Comparison of ENCODE assay signal across 15 cellular contexts in the genomic region with DNA sequence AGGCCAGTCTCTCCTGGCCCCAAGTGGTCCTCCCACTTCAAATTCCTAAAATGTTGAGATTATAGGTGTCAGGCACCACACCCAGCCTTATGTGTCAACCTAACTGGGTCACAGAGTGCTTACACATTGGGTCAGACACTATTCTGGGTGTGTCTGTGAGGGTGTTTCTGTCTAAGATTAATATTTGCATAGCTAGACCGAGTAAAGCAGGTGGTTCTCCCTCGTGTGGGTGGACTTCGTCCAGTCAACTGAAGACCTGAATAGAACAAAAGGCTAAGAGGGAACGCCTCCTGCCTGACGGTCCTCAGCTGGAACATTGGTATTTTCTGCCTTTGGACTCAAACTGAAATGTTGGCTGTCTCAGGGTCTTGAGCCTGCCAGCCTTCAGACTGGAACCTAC. TPM values are rescaled to one million over a fixed set of nuclear protein-coding genes. Genes with fewer than 3 reads are reported as not detected.
DNase-seq lines count a peak whose midpoint lies in the region; ATAC-seq and TF ChIP-seq lines count a peak whose summit lies in the region.
"Had no signal": no experiment of that assay in that cellular context is flagged by ENCODE, and none has a peak within 500 bp of the region (broad histone marks: within the 10 kb centered on the region; RNA-seq: fewer than 3 reads in every experiment).

No MANE protein-coding gene starts in this region.

- ATAC-seq in right cardiac atrium (peak; percentile 30 to 43), upper lobe of right lung (peak; percentile 28), HG02610 (IDR thresholded peaks at IDR 0.05; ENCODE audit: unreplicated experiment) (no peak)
- ATAC-seq: activated CD4-positive, CD25-positive, alpha-beta regulatory T cell treated with anti-CD3 and anti-CD28 coated beads, Interleukin-2, amount 50 U/mL, for 24 hours; activated T-cell treated with anti-CD3 and anti-CD28 coated beads, Interleukin-2, amount 50 U/mL, for 4 hours had no signal

- DNase-seq in right cardiac atrium (no peak), cardiac septum (ENCODE audit: low spot score) (no peak), NCI-H146 treated with DMSO at 0.1 percent for 48 hours (lab: John Stamatoyannopoulos, UW; ENCODE audit: unreplicated experiment) (peak; percentile 27), mesenteric fat pad (ENCODE audit: low spot score) (peak; percentile 37), upper lobe of right lung (no peak), caudate nucleus (lab: John Stamatoyannopoulos, UW) (no peak), NCI-H1048 (lab: John Stamatoyannopoulos, UW) (no peak)
- DNase-seq: activated T-cell treated with anti-CD3 and anti-CD28 coated beads, Interleukin-2, amount 50 U/mL, for 4 hours; NCI-H2107; stimulated activated CD4-positive, alpha-beta T cell treated with anti-CD3 and anti-CD28 coated beads, Interleukin-1b, Interleukin-23, amount 100 ng/mL, for 48 hours had no signal

- no peak overlapping the region for H3K4me3 ChIP-seq in right cardiac atrium (ENCODE audit: low read length)
- no peak overlapping the region for H3K4me3 ChIP-seq in upper lobe of right lung
- H3K4me3 ChIP-seq: lung, Peyer's patch had no signal

- H3K27me3 ChIP-seq in right cardiac atrium (ENCODE audit: control insufficient read depth, insufficient read depth) = no peaks in the 10 kb centered on the region
- no peaks in the 10 kb centered on the region for H3K27me3 ChIP-seq in upper lobe of right lung
- H3K27me3 ChIP-seq: Peyer's patch had no signal

- TF ChIP-seq CTCF in upper lobe of right lung (IDR thresholded peaks at IDR 0.05) = no peak

- H3K9me3 ChIP-seq in right cardiac atrium (ENCODE audit: control insufficient read depth, low read length) (no peaks in the 10 kb centered on the region), upper lobe of right lung (no peaks in the 10 kb centered on the region)
- H3K9me3 ChIP-seq: Peyer's patch had no signal

- 80% methylated on average over 5 of the region's 5 CpGs for WGBS in right cardiac atrium

- no peaks in the 10 kb centered on the region for H3K4me1 ChIP-seq in right cardiac atrium (ENCODE audit: control insufficient read depth, insufficient read depth, low read length)
- no peaks in the 10 kb centered on the region for H3K4me1 ChIP-seq in upper lobe of right lung
- H3K4me1 ChIP-seq: parathyroid adenoma, Peyer's patch had no signal

- H3K27ac ChIP-seq in right cardiac atrium (ENCODE audit: low read length) (no peak overlapping the region), upper lobe of right lung (no peak overlapping the region), caudate nucleus (ENCODE audit: low read depth, low read length) (no peak overlapping the region)
- H3K27ac ChIP-seq: parathyroid adenoma had no signal

- H3K36me3 ChIP-seq in upper lobe of right lung = peaks cover 13% of the 10 kb centered on the region

- intact Hi-C loops in right cardiac atrium (cut with DNase I) = no loop called here
- intact Hi-C loops in cardiac septum (cut with DNase I) = no loop called here
- intact Hi-C loops in upper lobe of right lung (cut with DNase I) = no loop called here

RNA-seq across cellular contexts. Expression of a gene that starts 11.5 kb away (rescaled TPM):
- total RNA-seq in right cardiac atrium (100 to 1,000 TPM in 3 of 4 donors, 10 to 100 TPM in 1; 91.8 to 121 (median 110) TPM), cardiac septum (115 TPM), mesenteric fat pad (181 TPM), upper lobe of right lung (30.7 TPM)
- polyA plus RNA-seq in right cardiac atrium = 97.7 TPM

Comparison
In these comparisons a context has a peak if more than half of its experiments do, and no peak if none do; other contexts are left out.
1. DNase-seq: peak in NCI-H146 treated with DMSO at 0.1 percent for 48 hours (single experiment) and mesenteric fat pad (single experiment); none in right cardiac atrium (0 of 3), cardiac septum (single experiment), upper lobe of right lung (single experiment), caudate nucleus (0 of 61) and NCI-H1048 (single experiment).